Comparison of ENCODE assay signal across 24 cellular contexts in genomic region chr10:116817780-116818343, GRCh38. TPM values are rescaled to one million over a fixed set of nuclear protein-coding genes. Genes with fewer than 3 reads are reported as not detected.
"Had no signal": no experiment of that assay in that cellular context is flagged by ENCODE, and none has a peak within 500 bp of the region (broad histone marks: within the 10 kb centered on the region; RNA-seq: fewer than 3 reads in every experiment).

No MANE protein-coding gene starts in this region.

- H3K27ac Mint-ChIP-seq: naive thymus-derived CD8-positive, alpha-beta T cell; stimulated activated effector memory CD8-positive, alpha-beta T cell treated with anti-CD3 and anti-CD28 coated beads, Interleukin-12 subunit alpha, Interleukin-12 subunit beta, amount 100 ng/mL, for 72 hours; stimulated activated naive CD8-positive, alpha-beta T cell treated with anti-CD3 and anti-CD28 coated beads, Interleukin-15, amount 100 ng/mL, for 72 hours; type B pancreatic cell had no signal

- H3K4me1 ChIP-seq: heart right ventricle, left ventricle myocardium inferior, spleen, tibial nerve, uterus had no signal

- H3K4me3 ChIP-seq: heart right ventricle, hepatocyte, left ventricle myocardium inferior, lung, spleen, tibial nerve, uterus had no signal

- H3K4me3 Mint-ChIP-seq: naive thymus-derived CD8-positive, alpha-beta T cell; stimulated activated effector memory CD8-positive, alpha-beta T cell treated with anti-CD3 and anti-CD28 coated beads, Interleukin-12 subunit alpha, Interleukin-12 subunit beta, amount 100 ng/mL, for 72 hours; stimulated activated naive CD8-positive, alpha-beta T cell treated with anti-CD3 and anti-CD28 coated beads, Interleukin-15, amount 100 ng/mL, for 72 hours; type B pancreatic cell had no signal

- H3K36me3 ChIP-seq: heart right ventricle, left ventricle myocardium inferior, neutrophil, spleen, uterus had no signal

- H2AFZ ChIP-seq: hepatocyte, parathyroid adenoma had no signal

- H3K4me2 ChIP-seq: hepatocyte had no signal

- H3K36me3 Mint-ChIP-seq: naive thymus-derived CD8-positive, alpha-beta T cell; stimulated activated effector memory CD8-positive, alpha-beta T cell treated with anti-CD3 and anti-CD28 coated beads, Interleukin-12 subunit alpha, Interleukin-12 subunit beta, amount 100 ng/mL, for 72 hours had no signal

- H3K27ac ChIP-seq: heart right ventricle, hepatocyte, left ventricle myocardium inferior, neutrophil, parathyroid adenoma, spleen, tibial nerve, uterus had no signal

- ATAC-seq: heart right ventricle; naive thymus-derived CD8-positive, alpha-beta T cell; right cardiac atrium; sciatic nerve; stimulated activated effector memory CD8-positive, alpha-beta T cell treated with anti-CD3 and anti-CD28 coated beads, Interleukin-12 subunit alpha, Interleukin-12 subunit beta, amount 100 ng/mL, for 72 hours had no signal

- H3K4me1 Mint-ChIP-seq: naive thymus-derived CD8-positive, alpha-beta T cell; stimulated activated effector memory CD8-positive, alpha-beta T cell treated with anti-CD3 and anti-CD28 coated beads, Interleukin-12 subunit alpha, Interleukin-12 subunit beta, amount 100 ng/mL, for 72 hours; stimulated activated naive CD8-positive, alpha-beta T cell treated with anti-CD3 and anti-CD28 coated beads, Interleukin-15, amount 100 ng/mL, for 72 hours had no signal

- H3K9me3 Mint-ChIP-seq: type B pancreatic cell had no signal

- H3K9ac ChIP-seq: parathyroid adenoma had no signal

- DNase-seq: heart right ventricle; islet precursor cell; left ventricle myocardium inferior; mesendoderm; midbrain; naive thymus-derived CD8-positive, alpha-beta T cell; occipital lobe; retina; right cardiac atrium; small intestine; spleen; stimulated activated CD4-positive, alpha-beta T cell treated with anti-CD3 and anti-CD28 coated beads, Interleukin-4, amount 100 ng/mL, for 24 hours; stimulated activated naive CD4-positive, alpha-beta T cell treated with Interleukin-2 at 50 U/mL for 16 hours; stimulated activated naive CD8-positive, alpha-beta T cell treated with anti-CD3 and anti-CD28 coated beads, Interleukin-15, amount 100 ng/mL, for 72 hours; substantia nigra; uterus had no signal

- H3K79me2 ChIP-seq: hepatocyte had no signal

- H3K9me3 ChIP-seq: left ventricle myocardium inferior, neutrophil, spleen, uterus had no signal

RNA-seq across cellular contexts. Expression of gene ENO4, which starts 31.4 kb away (rescaled TPM):
- total RNA-seq: left ventricle myocardium inferior; naive thymus-derived CD8-positive, alpha-beta T cell; spleen had no signal
- polyA plus RNA-seq: heart right ventricle; naive thymus-derived CD8-positive, alpha-beta T cell had no signal
